Comparison of ENCODE assay signal across 18 cellular contexts in the genomic region with DNA sequence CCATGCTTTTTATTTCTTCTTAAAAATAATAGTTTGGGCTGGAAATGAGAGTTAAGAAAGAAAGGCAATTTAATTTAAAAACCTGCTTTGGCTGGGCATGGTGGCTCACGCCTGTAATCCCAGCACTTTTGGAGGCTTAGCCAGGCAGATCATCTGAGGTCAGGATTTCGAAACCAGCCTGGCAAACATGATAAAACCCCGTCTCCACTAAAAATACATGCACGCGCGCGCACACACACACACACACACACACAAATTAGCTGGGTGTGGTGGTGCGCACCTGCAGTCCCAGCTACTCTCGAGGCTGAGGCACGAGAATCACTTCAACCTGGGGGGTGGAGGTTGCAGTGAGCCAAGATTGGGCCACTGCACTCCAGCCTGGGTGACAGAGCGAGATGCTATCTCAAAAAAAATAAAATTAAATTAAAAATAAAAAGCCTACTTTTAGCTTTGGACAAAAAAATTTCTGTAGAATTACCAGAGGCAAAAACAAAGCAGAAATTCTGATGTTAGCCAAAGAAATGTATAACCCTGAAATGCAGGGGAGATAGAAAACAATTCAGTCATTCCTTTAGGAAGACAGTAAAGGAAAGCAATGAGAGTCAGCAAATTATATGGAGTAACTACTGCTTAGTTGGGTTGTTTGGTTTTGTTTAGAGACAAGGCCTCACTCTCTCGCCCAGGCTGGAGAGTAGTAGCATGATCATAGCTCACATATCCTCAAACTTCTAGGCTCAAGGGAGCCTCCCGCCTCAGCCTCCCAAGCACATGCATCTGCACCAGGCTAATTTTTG.
"Had no signal": no experiment of that assay in that cellular context is flagged by ENCODE, and none has a peak within 500 bp of the region (broad histone marks: within the 10 kb centered on the region; RNA-seq: fewer than 3 reads in every experiment).

No MANE protein-coding gene starts in this region.

- DNase-seq: activated CD4-positive, alpha-beta T cell treated with anti-CD3 and anti-CD28 coated beads for 48 hours; activated CD4-positive, CD25-positive, alpha-beta regulatory T cell; activated CD8-positive, alpha-beta T cell treated with anti-CD3 and anti-CD28 coated beads, Interleukin-2, amount 10 ng/mL, durations not matched to agents 7 days and 5 days; activated naive CD4-positive, alpha-beta T cell treated with anti-CD3 and anti-CD28 coated beads for 36 hours; activated T-cell treated with anti-CD3 and anti-CD28 coated beads, Interleukin-2, amount 50 U/mL, for 4 hours; anterior cingulate cortex; caudate nucleus; effector memory CD8-positive, alpha-beta T cell; foreskin melanocyte; kidney glomerular epithelial cell; left ventricle myocardium superior; occipital lobe; posterior cingulate gyrus; stimulated activated naive CD8-positive, alpha-beta T cell treated with anti-CD3 and anti-CD28 coated beads, Interleukin-15, Interleukin-2, amounts not matched to agents 100 U/mL and 50 U/mL, for 24 hours; substantia nigra; transverse colon; uterus had no signal

- ATAC-seq: activated CD8-positive, alpha-beta T cell treated with anti-CD3 and anti-CD28 coated beads, Interleukin-2, amount 10 ng/mL, durations not matched to agents 7 days and 5 days; activated T-cell treated with anti-CD3 and anti-CD28 coated beads, Interleukin-2, amount 50 U/mL, for 4 hours; effector memory CD8-positive, alpha-beta T cell; left ventricle myocardium superior; stimulated activated naive CD8-positive, alpha-beta T cell treated with anti-CD3 and anti-CD28 coated beads, Interleukin-15, Interleukin-2, amounts not matched to agents 100 U/mL and 50 U/mL, for 24 hours had no signal

- H3K27me3 ChIP-seq: transverse colon, uterus had no signal

- H3K36me3 ChIP-seq: transverse colon, uterus had no signal

- H3K4me1 ChIP-seq: transverse colon, uterus had no signal

- H3K9me3 ChIP-seq: transverse colon, uterus had no signal

- H3K4me3 ChIP-seq: skin epidermis, transverse colon, uterus had no signal

- H3K27ac ChIP-seq: skin epidermis, transverse colon, uterus had no signal
